ENCODE assay signal across 2 cellular contexts in the genomic region with DNA sequence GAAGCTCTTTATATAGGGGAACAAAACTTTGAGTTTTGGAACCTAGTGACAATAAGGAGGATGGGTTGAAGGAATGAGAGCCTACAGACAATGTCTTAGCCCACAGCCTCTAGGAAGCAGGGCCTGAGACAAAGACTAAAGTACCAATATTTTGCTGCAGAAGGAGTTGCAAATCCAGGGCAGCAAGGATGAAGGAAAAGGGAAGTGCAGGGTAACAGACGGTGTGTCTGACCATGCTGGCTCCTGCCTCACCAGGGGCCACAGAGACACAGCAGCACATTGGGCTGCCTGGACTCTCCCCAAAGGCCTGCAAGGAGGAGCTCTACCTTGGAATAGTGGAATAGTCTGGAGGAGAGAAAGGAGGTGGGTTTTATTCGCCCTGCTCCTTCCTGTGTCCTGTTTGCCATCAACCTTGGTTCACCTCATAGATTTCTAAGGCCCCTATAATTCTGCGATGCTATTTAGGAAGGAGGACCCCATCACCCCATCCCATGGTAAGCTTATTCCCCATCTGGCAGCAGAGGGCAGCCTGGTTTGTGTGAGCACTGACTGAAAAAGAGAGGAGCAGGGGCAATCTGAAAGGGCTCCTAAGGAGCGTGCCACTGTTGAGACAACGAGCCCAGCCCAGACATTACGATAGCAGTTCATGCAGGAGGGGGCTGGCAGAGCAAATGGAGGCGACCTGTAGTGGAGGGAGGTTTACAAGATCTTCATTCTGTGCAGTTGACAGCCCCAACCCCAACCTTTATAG.
TF ChIP-seq lines count a peak whose summit lies in the region.

No MANE protein-coding gene starts in this region.

TF ChIP-seq in GM23338, 12 proteins besides CTCF, POLR2A, EP300 and RAD21 (continued from another document and continues in another):
- TF ChIP-seq, protein P1, sequence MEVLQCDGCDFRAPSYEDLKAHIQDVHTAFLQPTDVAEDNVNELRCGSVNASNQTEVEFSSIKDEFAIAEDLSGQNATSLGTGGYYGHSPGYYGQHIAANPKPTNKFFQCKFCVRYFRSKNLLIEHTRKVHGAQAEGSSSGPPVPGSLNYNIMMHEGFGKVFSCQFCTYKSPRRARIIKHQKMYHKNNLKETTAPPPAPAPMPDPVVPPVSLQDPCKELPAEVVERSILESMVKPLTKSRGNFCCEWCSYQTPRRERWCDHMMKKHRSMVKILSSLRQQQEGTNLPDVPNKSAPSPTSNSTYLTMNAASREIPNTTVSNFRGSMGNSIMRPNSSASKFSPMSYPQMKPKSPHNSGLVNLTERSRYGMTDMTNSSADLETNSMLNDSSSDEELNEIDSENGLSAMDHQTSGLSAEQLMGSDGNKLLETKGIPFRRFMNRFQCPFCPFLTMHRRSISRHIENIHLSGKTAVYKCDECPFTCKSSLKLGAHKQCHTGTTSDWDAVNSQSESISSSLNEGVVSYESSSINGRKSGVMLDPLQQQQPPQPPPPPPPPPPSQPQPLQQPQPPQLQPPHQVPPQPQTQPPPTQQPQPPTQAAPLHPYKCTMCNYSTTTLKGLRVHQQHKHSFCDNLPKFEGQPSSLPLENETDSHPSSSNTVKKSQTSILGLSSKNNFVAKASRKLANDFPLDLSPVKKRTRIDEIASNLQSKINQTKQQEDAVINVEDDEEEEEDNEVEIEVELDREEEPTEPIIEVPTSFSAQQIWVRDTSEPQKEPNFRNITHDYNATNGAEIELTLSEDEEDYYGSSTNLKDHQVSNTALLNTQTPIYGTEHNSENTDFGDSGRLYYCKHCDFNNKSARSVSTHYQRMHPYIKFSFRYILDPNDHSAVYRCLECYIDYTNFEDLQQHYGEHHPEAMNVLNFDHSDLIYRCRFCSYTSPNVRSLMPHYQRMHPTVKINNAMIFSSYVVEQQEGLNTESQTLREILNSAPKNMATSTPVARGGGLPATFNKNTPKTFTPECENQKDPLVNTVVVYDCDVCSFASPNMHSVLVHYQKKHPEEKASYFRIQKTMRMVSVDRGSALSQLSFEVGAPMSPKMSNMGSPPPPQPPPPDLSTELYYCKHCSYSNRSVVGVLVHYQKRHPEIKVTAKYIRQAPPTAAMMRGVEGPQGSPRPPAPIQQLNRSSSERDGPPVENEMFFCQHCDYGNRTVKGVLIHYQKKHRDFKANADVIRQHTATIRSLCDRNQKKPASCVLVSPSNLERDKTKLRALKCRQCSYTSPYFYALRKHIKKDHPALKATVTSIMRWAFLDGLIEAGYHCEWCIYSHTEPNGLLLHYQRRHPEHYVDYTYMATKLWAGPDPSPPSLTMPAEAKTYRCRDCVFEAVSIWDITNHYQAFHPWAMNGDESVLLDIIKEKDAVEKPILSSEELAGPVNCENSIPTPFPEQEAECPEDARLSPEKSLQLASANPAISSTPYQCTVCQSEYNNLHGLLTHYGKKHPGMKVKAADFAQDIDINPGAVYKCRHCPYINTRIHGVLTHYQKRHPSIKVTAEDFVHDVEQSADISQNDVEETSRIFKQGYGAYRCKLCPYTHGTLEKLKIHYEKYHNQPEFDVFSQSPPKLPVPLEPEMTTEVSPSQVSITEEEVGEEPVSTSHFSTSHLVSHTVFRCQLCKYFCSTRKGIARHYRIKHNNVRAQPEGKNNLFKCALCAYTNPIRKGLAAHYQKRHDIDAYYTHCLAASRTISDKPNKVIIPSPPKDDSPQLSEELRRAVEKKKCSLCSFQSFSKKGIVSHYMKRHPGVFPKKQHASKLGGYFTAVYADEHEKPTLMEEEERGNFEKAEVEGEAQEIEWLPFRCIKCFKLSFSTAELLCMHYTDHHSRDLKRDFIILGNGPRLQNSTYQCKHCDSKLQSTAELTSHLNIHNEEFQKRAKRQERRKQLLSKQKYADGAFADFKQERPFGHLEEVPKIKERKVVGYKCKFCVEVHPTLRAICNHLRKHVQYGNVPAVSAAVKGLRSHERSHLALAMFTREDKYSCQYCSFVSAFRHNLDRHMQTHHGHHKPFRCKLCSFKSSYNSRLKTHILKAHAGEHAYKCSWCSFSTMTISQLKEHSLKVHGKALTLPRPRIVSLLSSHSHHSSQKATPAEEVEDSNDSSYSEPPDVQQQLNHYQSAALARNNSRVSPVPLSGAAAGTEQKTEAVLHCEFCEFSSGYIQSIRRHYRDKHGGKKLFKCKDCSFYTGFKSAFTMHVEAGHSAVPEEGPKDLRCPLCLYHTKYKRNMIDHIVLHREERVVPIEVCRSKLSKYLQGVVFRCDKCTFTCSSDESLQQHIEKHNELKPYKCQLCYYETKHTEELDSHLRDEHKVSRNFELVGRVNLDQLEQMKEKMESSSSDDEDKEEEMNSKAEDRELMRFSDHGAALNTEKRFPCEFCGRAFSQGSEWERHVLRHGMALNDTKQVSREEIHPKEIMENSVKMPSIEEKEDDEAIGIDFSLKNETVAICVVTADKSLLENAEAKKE (CRISPR knock-in tag; IDR thresholded peaks at IDR 0.05) = no peak
- TF ChIP-seq NANOG (IDR thresholded peaks at IDR 0.05; ENCODE audit: borderline replicate concordance) = no peak
- TF ChIP-seq STAT1 (IDR thresholded peaks at IDR 0.05; ENCODE audit: unreplicated experiment) = no peak
- no peak for TF ChIP-seq EZH2phosphoT487 (IDR thresholded peaks at IDR 0.05; ENCODE audit: unreplicated experiment)
- no peak for TF ChIP-seq POLR2AphosphoS5 (IDR thresholded peaks at IDR 0.05; ENCODE audit: low read depth)
- TF ChIP-seq, protein P2, sequence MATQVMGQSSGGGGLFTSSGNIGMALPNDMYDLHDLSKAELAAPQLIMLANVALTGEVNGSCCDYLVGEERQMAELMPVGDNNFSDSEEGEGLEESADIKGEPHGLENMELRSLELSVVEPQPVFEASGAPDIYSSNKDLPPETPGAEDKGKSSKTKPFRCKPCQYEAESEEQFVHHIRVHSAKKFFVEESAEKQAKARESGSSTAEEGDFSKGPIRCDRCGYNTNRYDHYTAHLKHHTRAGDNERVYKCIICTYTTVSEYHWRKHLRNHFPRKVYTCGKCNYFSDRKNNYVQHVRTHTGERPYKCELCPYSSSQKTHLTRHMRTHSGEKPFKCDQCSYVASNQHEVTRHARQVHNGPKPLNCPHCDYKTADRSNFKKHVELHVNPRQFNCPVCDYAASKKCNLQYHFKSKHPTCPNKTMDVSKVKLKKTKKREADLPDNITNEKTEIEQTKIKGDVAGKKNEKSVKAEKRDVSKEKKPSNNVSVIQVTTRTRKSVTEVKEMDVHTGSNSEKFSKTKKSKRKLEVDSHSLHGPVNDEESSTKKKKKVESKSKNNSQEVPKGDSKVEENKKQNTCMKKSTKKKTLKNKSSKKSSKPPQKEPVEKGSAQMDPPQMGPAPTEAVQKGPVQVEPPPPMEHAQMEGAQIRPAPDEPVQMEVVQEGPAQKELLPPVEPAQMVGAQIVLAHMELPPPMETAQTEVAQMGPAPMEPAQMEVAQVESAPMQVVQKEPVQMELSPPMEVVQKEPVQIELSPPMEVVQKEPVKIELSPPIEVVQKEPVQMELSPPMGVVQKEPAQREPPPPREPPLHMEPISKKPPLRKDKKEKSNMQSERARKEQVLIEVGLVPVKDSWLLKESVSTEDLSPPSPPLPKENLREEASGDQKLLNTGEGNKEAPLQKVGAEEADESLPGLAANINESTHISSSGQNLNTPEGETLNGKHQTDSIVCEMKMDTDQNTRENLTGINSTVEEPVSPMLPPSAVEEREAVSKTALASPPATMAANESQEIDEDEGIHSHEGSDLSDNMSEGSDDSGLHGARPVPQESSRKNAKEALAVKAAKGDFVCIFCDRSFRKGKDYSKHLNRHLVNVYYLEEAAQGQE (IDR thresholded peaks at IDR 0.05; ENCODE audit: unreplicated experiment) = no peak
- no peak for TF ChIP-seq EZH2 (IDR thresholded peaks at IDR 0.05; ENCODE audit: low read depth, unreplicated experiment)
- no peak for TF ChIP-seq ZNF114 (CRISPR knock-in tag; IDR thresholded peaks at IDR 0.05)

TF ChIP-seq in K562, 482 proteins besides CTCF, POLR2A, EP300 and RAD21 (continued from another document):
- TF ChIP-seq STAG1 (CRISPR knock-in tag; IDR thresholded peaks at IDR 0.05; ENCODE audit: borderline replicate concordance) (no peak), MCM2 (IDR thresholded peaks at IDR 0.05; ENCODE audit: low read depth) (no peak)
